ENCODE assay signal across 8 cellular contexts in the genomic region with DNA sequence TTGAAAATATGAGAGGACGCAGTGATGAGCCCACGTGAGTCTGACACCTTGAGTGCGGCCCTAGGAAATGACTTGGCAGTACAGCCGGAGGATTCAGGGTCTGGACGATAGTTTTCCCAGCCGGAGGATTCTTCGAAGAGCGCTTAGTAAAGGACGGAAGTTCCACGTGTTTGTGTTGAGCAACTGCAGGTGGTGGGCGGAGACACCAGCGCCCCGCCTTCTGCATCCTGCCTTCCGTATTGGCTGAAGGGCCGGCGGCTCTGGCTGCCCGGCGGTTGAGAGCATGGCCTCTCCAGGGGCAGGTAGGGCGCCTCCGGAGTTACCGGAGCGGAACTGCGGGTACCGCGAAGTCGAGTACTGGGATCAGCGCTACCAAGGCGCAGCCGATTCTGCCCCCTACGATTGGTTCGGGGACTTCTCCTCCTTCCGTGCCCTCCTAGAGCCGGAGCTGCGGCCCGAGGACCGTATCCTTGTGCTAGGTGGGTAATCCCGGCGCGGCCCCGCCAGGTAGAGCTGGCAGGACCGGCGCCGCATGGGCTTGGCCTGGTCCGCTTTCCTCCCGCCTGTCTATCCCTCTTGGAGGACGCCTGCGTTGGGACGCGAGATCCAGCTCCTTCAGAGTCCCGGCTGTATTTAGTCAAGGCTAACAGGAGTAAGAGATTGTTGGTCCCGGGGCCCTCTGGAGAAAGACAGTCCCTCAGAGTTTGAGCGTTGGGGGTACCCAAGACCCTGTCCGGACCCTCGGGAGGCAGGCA. TPM values are rescaled to one million over a fixed set of nuclear protein-coding genes. Genes with fewer than 3 reads are reported as not detected.
A peak's percentile ranks its signal among the peaks of the same experiment; 100 is the strongest.
DNase-seq lines count a peak whose midpoint lies in the region; ATAC-seq, FAIRE-seq and TF ChIP-seq lines count a peak whose summit lies in the region.

A gene (plus strand): TSS at position 261 of the 755 bp plus-strand sequence. CDS start 23 bp downstream, at position 284.

- H3K9me1 ChIP-seq in keratinocyte (ENCODE audit: control insufficient read depth, extremely low read depth, insufficient read depth, low read length), result peaks cover 2% of the 10 kb centered on the region

- peak; percentile 36 for FAIRE-seq in keratinocyte (lab: Jason Lieb, UNC)

- H3K9me3 ChIP-seq in keratinocyte (ENCODE audit: control insufficient read depth, low read depth, low read length), result no peaks in the 10 kb centered on the region

- H3K79me2 ChIP-seq in keratinocyte (ENCODE audit: control insufficient read depth, insufficient read depth, low read length), result peaks cover 25% of the 10 kb centered on the region

- peak within 1 kb of the TSS; percentile 95 for H2AFZ ChIP-seq in keratinocyte (ENCODE audit: control insufficient read depth, low read length)

- peak; percentile 56 to 77 (median 59) for TF ChIP-seq CTCF in keratinocyte (optimal IDR thresholded peaks at IDR 0.05 in 1 of 3, IDR thresholded peaks at IDR 0.05 in 1 of 3, conservative IDR thresholded peaks at IDR 0.05 in 1 of 3; ENCODE audit: extremely low read depth in 1 of 3, insufficient read depth in 2 of 3, low read length in 3 of 3)

- H3K4me1 ChIP-seq in keratinocyte (ENCODE audit: control insufficient read depth, extremely low read depth, insufficient read depth, low read length), result peaks cover 5% of the 10 kb centered on the region

- dilution Hi-C loops in keratinocyte (cut with MboI; ENCODE audit: extremely low pct_ligation_motif_present, low sequenced_read_pairs), result no loop called here

- H3K4me3 ChIP-seq in keratinocyte (ENCODE audit: control insufficient read depth in 2 of 3, extremely low read depth in 1 of 3, insufficient read depth in 2 of 3, low read depth in 1 of 3, low read length in 3 of 3), result peak within 1 kb of the TSS; percentile 75 to 100 (median 100)

- peak; percentile 91 for ATAC-seq in GM19025 (IDR thresholded peaks at IDR 0.05; ENCODE audit: low read depth, unreplicated experiment)
- peak; percentile 90 for ATAC-seq in HG03342 (IDR thresholded peaks at IDR 0.05; ENCODE audit: unreplicated experiment)
- peak; percentile 90 to 91 for ATAC-seq in activated CD4-positive, CD25-positive, alpha-beta regulatory T cell treated with anti-CD3 and anti-CD28 coated beads, Interleukin-2, amount 50 U/mL, for 24 hours

- peak within 1 kb of the TSS; percentile 95 for H3K27ac ChIP-seq in keratinocyte (ENCODE audit: control insufficient read depth, insufficient read depth, low read length)

- H3K27me3 ChIP-seq in keratinocyte (ENCODE audit: control insufficient read depth, extremely low read depth, insufficient read depth, low read length), result no peaks in the 10 kb centered on the region

- H4K20me1 ChIP-seq in keratinocyte (ENCODE audit: control insufficient read depth, extremely low read depth, insufficient read depth, low read length), result no peaks in the 10 kb centered on the region

- DNase-seq in AG20443 (ENCODE audit: low spot score), result peak; percentile 97
- peak; percentile 97 for DNase-seq in NCI-H345 treated with DMSO at 0.1 percent for 48 hours (lab: John Stamatoyannopoulos, UW; ENCODE audit: unreplicated experiment)
- peak; percentile 98 for DNase-seq in cerebellar cortex (ENCODE audit: low spot score)
- DNase-seq in keratinocyte (ENCODE audit: low read depth, low spot score), result peak; percentile 88
- DNase-seq in stimulated activated CD4-positive, alpha-beta T cell treated with anti-CD3 and anti-CD28 coated beads, Interleukin-15, amount 100 ng/mL, for 1 hour (ENCODE audit: low read depth in 1 of 2, low spot score in 1 of 2), result peak; percentile 91 to 92

- H3K36me3 ChIP-seq in keratinocyte (ENCODE audit: control insufficient read depth in 2 of 2, extremely low read depth in 1 of 2, insufficient read depth in 2 of 2, low read length in 2 of 2), result peaks cover 9 to 11% of the 10 kb centered on the region in 2 experiments

- H3K9ac ChIP-seq in keratinocyte (ENCODE audit: control insufficient read depth, extremely low read depth, insufficient read depth, low read length), result peak within 1 kb of the TSS; percentile 91

- peak within 1 kb of the TSS; percentile 99 for H3K4me2 ChIP-seq in keratinocyte (ENCODE audit: control insufficient read depth, extremely low read depth, insufficient read depth, low read depth, low read length)

RNA-seq across cellular contexts. Expression of the gene that starts here (rescaled TPM):
- 10.8 to 18.6 TPM (median 13.2 TPM) in 3 replicates for polyA plus RNA-seq in keratinocyte
- 0.66 TPM for polyA plus RNA-seq in keratinocyte (2011; ENCODE audit: low read depth)
- polyA plus RNA-seq in keratinocyte (2011; cell fraction: cytosol; rRNA removed), result 12.5 and 20.2 TPM in 2 replicates
- polyA plus RNA-seq in keratinocyte (2011; cell fraction: nucleus; rRNA removed), result 10.1 and 10.5 TPM in 2 replicates
- 11.6 and 12.0 TPM in 2 replicates for polyA plus RNA-seq in keratinocyte (2012; ENCODE audit: low replicate concordance)
- polyA minus RNA-seq in keratinocyte, result 16.2 to 29.1 TPM (median 19.3 TPM) in 3 replicates
- polyA minus RNA-seq in keratinocyte (2011; cell fraction: cytosol; rRNA and poly(A)+ RNA removed), result 18.0 TPM
- 4.1 and 4.5 TPM in 2 replicates for polyA minus RNA-seq in keratinocyte (2011; cell fraction: nucleus; rRNA and poly(A)+ RNA removed)

Comparison
In these comparisons a context has a peak if more than half of its experiments do, and no peak if none do; other contexts are left out.
1. Peak in every context shown above with its lines: DNase-seq, ATAC-seq, H3K4me3 ChIP-seq and H3K27ac ChIP-seq.